ENCODE assay signal across 11 cellular contexts in genomic region chr9:15293727-15294405, GRCh38. TPM values are rescaled to one million over a fixed set of nuclear protein-coding genes. Genes with fewer than 3 reads are reported as not detected.
DNase-seq lines count a peak whose midpoint lies in the region; ATAC-seq and TF ChIP-seq lines count a peak whose summit lies in the region.
"Had no signal": no experiment of that assay in that cellular context is flagged by ENCODE, and none has a peak within 500 bp of the region (broad histone marks: within the 10 kb centered on the region; RNA-seq: fewer than 3 reads in every experiment).

No MANE protein-coding gene starts in this region.

- H4K8ac ChIP-seq in trophoblast cell (ENCODE audit: low read depth, low read length): no peak overlapping the region

- no peak overlapping the region for H3K4ac ChIP-seq in trophoblast cell (ENCODE audit: low read depth, low read length)

- WGBS in tibial nerve, 2 donors: 36 to 42% methylated on average over 12 of the region's 12 CpGs
- no CpG with 5 or more reads among the region's 12 CpGs for WGBS in trophoblast cell (ENCODE audit: extremely low coverage, insufficient coverage, insufficient read length)

- H3K4me1 ChIP-seq in adipocyte (ENCODE audit: control insufficient read depth, insufficient read depth, low read length) (peaks cover 37% of the 10 kb centered on the region), lower lobe of right lung (peaks cover 42% of the 10 kb centered on the region), tibial nerve (peaks cover 2 to 36% (median 28%) of the 10 kb centered on the region in 4 donors), trophoblast cell (ENCODE audit: control insufficient read depth in 1 of 2, insufficient read depth in 2 of 2, low read length in 2 of 2) (peaks cover 0 to 3% of the 10 kb centered on the region in 2 experiments)

- H2BK120ac ChIP-seq in trophoblast cell (ENCODE audit: insufficient read depth, low read length, poor library complexity): no peak overlapping the region

- H3K4me2 ChIP-seq in trophoblast cell (ENCODE audit: low read length): no peak overlapping the region

- no peaks in the 10 kb centered on the region for H3K27me3 Mint-ChIP-seq in activated naive CD4-positive, alpha-beta T cell treated with anti-CD3 and anti-CD28 coated beads, Interleukin-2, amount 10 ng/mL, durations not matched to agents 7 days and 5 days
- H3K27me3 Mint-ChIP-seq: stimulated activated naive B cell treated with anti-CD40 and anti-IgM and Interleukin-4, amounts not matched to agents 10 μg/mL and 1 μg/mL and 100 μg/mL, for 72 hours had no signal

- no peak overlapping the region for H2BK12ac ChIP-seq in trophoblast cell (ENCODE audit: low read length)

- H3K14ac ChIP-seq in trophoblast cell (ENCODE audit: low read length): no peak overlapping the region

- no peaks in the 10 kb centered on the region for H3K36me3 ChIP-seq in adipocyte (ENCODE audit: control insufficient read depth, insufficient read depth, low read length, severe bottlenecking)
- no peaks in the 10 kb centered on the region for H3K36me3 ChIP-seq in lower lobe of right lung
- H3K36me3 ChIP-seq in tibial nerve: peaks cover 0 to 11% (median 0%) of the 10 kb centered on the region in 3 donors
- H3K36me3 ChIP-seq in MG63: peaks cover 12% of the 10 kb centered on the region
- H3K36me3 ChIP-seq in trophoblast cell (ENCODE audit: control insufficient read depth in 1 of 2, insufficient read depth in 2 of 2, low read length in 2 of 2): peaks cover 0 to 2% of the 10 kb centered on the region in 2 experiments

- intact Hi-C loops in lower lobe of right lung (cut with DNase I): no loop called here

- no peak overlapping the region for H4K12ac ChIP-seq in trophoblast cell (ENCODE audit: low read depth, low read length)

- H3K9me3 ChIP-seq in adipocyte (ENCODE audit: control insufficient read depth, low read length) (no peaks in the 10 kb centered on the region), lower lobe of right lung (no peaks in the 10 kb centered on the region), tibial nerve (no peaks in the 10 kb centered on the region), MG63 (peaks cover 9% of the 10 kb centered on the region), trophoblast cell (ENCODE audit: insufficient read depth, low read depth, low read length) (no peaks in the 10 kb centered on the region)

- no peak overlapping the region for H2BK5ac ChIP-seq in trophoblast cell (ENCODE audit: low read depth, low read length, poor library complexity)

- H3K79me1 ChIP-seq in trophoblast cell (ENCODE audit: low read length): no peaks in the 10 kb centered on the region

- H3K27ac Mint-ChIP-seq in activated naive CD4-positive, alpha-beta T cell treated with anti-CD3 and anti-CD28 coated beads, Interleukin-2, amount 10 ng/mL, durations not matched to agents 7 days and 5 days: peak overlapping the region; percentile 78
- H3K27ac Mint-ChIP-seq: stimulated activated naive B cell treated with anti-CD40 and anti-IgM and Interleukin-4, amounts not matched to agents 10 μg/mL and 1 μg/mL and 100 μg/mL, for 72 hours had no signal

- POLR2A ChIA-PET in GM10248 (lab: Yijun Ruan, JAX): no interaction called here

- TF ChIP-seq POLR2A in tibial nerve (IDR thresholded peaks at IDR 0.05): no peak

- H3K23ac ChIP-seq in trophoblast cell (ENCODE audit: low read length): no peak overlapping the region

- no peak overlapping the region for H3K18ac ChIP-seq in trophoblast cell (ENCODE audit: low read length)

- CTCF ChIA-PET in activated naive CD4-positive, alpha-beta T cell treated with anti-CD3 and anti-CD28 coated beads, Interleukin-2, amount 10 ng/mL, durations not matched to agents 7 days and 5 days (lab: Charles Lee): interaction anchor here (1.5 to 1.8 kb wide), 2 partner anchors 9 to 14 kb away, joined by 5 to 9 read pairs; partner anchors contain the start of gene TTC39B
- CTCF ChIA-PET in GM10248 (lab: Yijun Ruan, JAX): interaction anchor here (1.0 to 1.6 kb wide), 2 partner anchors 10 to 16 kb away, joined by 3 to 4 read pairs; no protein-coding TSS in a partner anchor

- peak; percentile 28 to 54 for ATAC-seq in lower lobe of right lung
- ATAC-seq: stimulated activated naive B cell treated with anti-CD40 and anti-IgM and Interleukin-4, amounts not matched to agents 10 μg/mL and 1 μg/mL and 100 μg/mL, for 72 hours had no signal

- H3K79me2 ChIP-seq in trophoblast cell (ENCODE audit: control insufficient read depth, insufficient read depth, low read length, poor library complexity): no peaks in the 10 kb centered on the region

- no peak overlapping the region for H4K91ac ChIP-seq in trophoblast cell (ENCODE audit: low read depth, low read length)

- DNase-seq in activated naive CD4-positive, alpha-beta T cell treated with anti-CD3 and anti-CD28 coated beads, Interleukin-2, amount 10 ng/mL, durations not matched to agents 7 days and 5 days: peak; percentile 31
- DNase-seq in activated naive CD4-positive, alpha-beta T cell (lab: John Stamatoyannopoulos, UW): no peak
- DNase-seq in adipocyte (ENCODE audit: low read depth): no peak
- DNase-seq in lower lobe of right lung: no peak
- no peak for DNase-seq in tibial nerve (ENCODE audit: low spot score in 2 of 2)
- DNase-seq in MG63: no peak
- DNase-seq in trophoblast cell: no peak
- no peak for DNase-seq in GM10248 (ENCODE audit: extremely low spot score)
- DNase-seq: stimulated activated naive B cell treated with anti-CD40 and anti-IgM and Interleukin-4, amounts not matched to agents 10 μg/mL and 1 μg/mL and 100 μg/mL, for 72 hours had no signal

- TF ChIP-seq CTCF in lower lobe of right lung (IDR thresholded peaks at IDR 0.05) (no peak), tibial nerve (IDR thresholded peaks at IDR 0.05) (no peak), GM10248 (IDR thresholded peaks at IDR 0.05; ENCODE audit: control extremely low read depth, extremely low read depth, low read depth, missing control alignments) (no peak)

- H3K9me3 Mint-ChIP-seq in activated naive CD4-positive, alpha-beta T cell treated with anti-CD3 and anti-CD28 coated beads, Interleukin-2, amount 10 ng/mL, durations not matched to agents 7 days and 5 days: peaks cover 7% of the 10 kb centered on the region

- TF ChIP-seq EP300 in tibial nerve (IDR thresholded peaks at IDR 0.05): no peak

- H3K4me3 ChIP-seq in adipocyte (ENCODE audit: low read length) (peak overlapping the region; percentile 64), lower lobe of right lung (peak overlapping the region; percentile 11), tibial nerve (peak overlapping the region in 1 of 4 donors; percentile 0), MG63 (no peak overlapping the region), trophoblast cell (ENCODE audit: low read depth, low read length) (no peak overlapping the region)

- H2AFZ ChIP-seq in trophoblast cell (ENCODE audit: insufficient read depth, low read length, poor library complexity): no peak overlapping the region

- H3K9ac ChIP-seq in adipocyte (ENCODE audit: low read length) (peak overlapping the region; percentile 57), trophoblast cell (ENCODE audit: low read length) (no peak overlapping the region)

- H3K4me3 Mint-ChIP-seq in activated naive CD4-positive, alpha-beta T cell treated with anti-CD3 and anti-CD28 coated beads, Interleukin-2, amount 10 ng/mL, durations not matched to agents 7 days and 5 days: no peak overlapping the region
- H3K4me3 Mint-ChIP-seq: neural crest cell had no signal

- H2AK5ac ChIP-seq in trophoblast cell (ENCODE audit: low read length): no peak overlapping the region

- H3K27ac ChIP-seq in lower lobe of right lung (peak overlapping the region; percentile 87), tibial nerve (peak overlapping the region in 3 of 4 donors; percentile 24 to 89 (median 89)), trophoblast cell (ENCODE audit: low read depth, low read length) (no peak overlapping the region)
- H3K27ac ChIP-seq: C4-2B had no signal

- H3K4me1 Mint-ChIP-seq in activated naive CD4-positive, alpha-beta T cell treated with anti-CD3 and anti-CD28 coated beads, Interleukin-2, amount 10 ng/mL, durations not matched to agents 7 days and 5 days: peaks cover 60% of the 10 kb centered on the region
- H3K4me1 Mint-ChIP-seq: neural crest cell had no signal

- H3K27me3 ChIP-seq in adipocyte (replicated peaks; ENCODE audit: control insufficient read depth, insufficient read depth, low read length) (no peaks in the 10 kb centered on the region), lower lobe of right lung (ENCODE audit: low read depth) (no peaks in the 10 kb centered on the region), tibial nerve (no peaks in the 10 kb centered on the region), MG63 (no peaks in the 10 kb centered on the region), trophoblast cell (ENCODE audit: insufficient read depth, low read length) (no peaks in the 10 kb centered on the region)

- H3K36me3 Mint-ChIP-seq in activated naive CD4-positive, alpha-beta T cell treated with anti-CD3 and anti-CD28 coated beads, Interleukin-2, amount 10 ng/mL, durations not matched to agents 7 days and 5 days: peaks cover 35% of the 10 kb centered on the region

RNA-seq across cellular contexts. Expression of gene TTC39B, which starts 13.2 kb away (rescaled TPM):
- total RNA-seq in lower lobe of right lung (49.2 TPM), tibial nerve (1 to 10 TPM; 5.4 to 8.8 (median 7.5) TPM)
- 17.2 and 22.2 TPM in 2 replicates for total RNA-seq in MG63 (2014; rRNA removed; shearing (Covaris generic); ENCODE audit: low replicate concordance)
- 1.9 and 2.0 TPM in 2 replicates for polyA plus RNA-seq in trophoblast cell (2013)

Comparison
In these comparisons a context has a peak if more than half of its experiments do, and no peak if none do; other contexts are left out.
1. H3K4me3 ChIP-seq: peak in adipocyte (single experiment) and lower lobe of right lung (single experiment); none in MG63 (single experiment) and trophoblast cell (single experiment).